In genomic region chr12:131960590-131961325, GRCh38 we compare ENCODE assay signal across 7 cellular contexts. TPM values are rescaled to one million over a fixed set of nuclear protein-coding genes. Genes with fewer than 3 reads are reported as not detected.
DNase-seq lines count a peak whose midpoint lies in the region; ATAC-seq, FAIRE-seq and TF ChIP-seq lines count a peak whose summit lies in the region.
"Not testable (repeated sequence)": the region's sequence is repeated elsewhere in the genome, so short reads cannot be mapped to it uniquely, and the experiment has no call there.

No MANE protein-coding gene starts in this region.

- not testable (repeated sequence) for H3K27me3 Mint-ChIP-seq in activated naive CD8-positive, alpha-beta T cell treated with anti-CD3 and anti-CD28 coated beads, Interleukin-2, amount 50 U/mL, for 24 hours; endodermal cell (ENCODE audit: insufficient read depth); nephron progenitor cell (ENCODE audit: low read depth, poor library complexity)

- not testable (repeated sequence) for H3K27me3 ChIP-seq in endodermal cell (ENCODE audit: control insufficient read depth, insufficient read depth, low read length, poor library complexity, severe bottlenecking); smooth muscle cell (ENCODE audit: low read depth)

- H3K36me3 Mint-ChIP-seq in activated naive CD8-positive, alpha-beta T cell treated with anti-CD3 and anti-CD28 coated beads, Interleukin-2, amount 50 U/mL, for 24 hours (ENCODE audit: low read depth), result peaks cover 24% of the 10 kb centered on the region
- H3K36me3 Mint-ChIP-seq in endodermal cell (ENCODE audit: low read depth) (peaks cover 20% of the 10 kb centered on the region), nephron progenitor cell (ENCODE audit: low read depth) (peaks cover 23% of the 10 kb centered on the region)

- H3K4me1 Mint-ChIP-seq in activated naive CD8-positive, alpha-beta T cell treated with anti-CD3 and anti-CD28 coated beads, Interleukin-2, amount 50 U/mL, for 24 hours, result peaks cover 68% of the 10 kb centered on the region
- H3K4me1 Mint-ChIP-seq in endodermal cell (peaks cover 20% of the 10 kb centered on the region), nephron progenitor cell (peaks cover 33% of the 10 kb centered on the region)

- not testable (repeated sequence) for H3F3A ChIP-seq in smooth muscle cell (ENCODE audit: low read depth)

- TF ChIP-seq CTCF in endodermal cell (conservative IDR thresholded peaks at IDR 0.05); kidney (IDR thresholded peaks at IDR 0.05; ENCODE audit: borderline replicate concordance, extremely low read depth, insufficient read depth); nephron progenitor cell (IDR thresholded peaks at IDR 0.05); smooth muscle cell (IDR thresholded peaks at IDR 0.05; ENCODE audit: borderline replicate concordance, insufficient read depth, poor library complexity, severe bottlenecking): not testable (repeated sequence)

- not testable (repeated sequence) for H3K4me2 ChIP-seq in smooth muscle cell

- WGBS in endodermal cell (ENCODE audit: insufficient coverage in 1 of 2, insufficient read length in 1 of 2), 2 experiments, result 94 to 100% methylated on average over 1 to 17 of the region's 30 CpGs
- WGBS in smooth muscle cell (ENCODE audit: low lambda C conversion rate), result 97% methylated on average over 14 of the region's 30 CpGs

- intact Hi-C loops in head of caudate nucleus (cut with DNase I); kidney (cut with DNase I): not testable (repeated sequence)

- H2AFZ ChIP-seq in smooth muscle cell (ENCODE audit: low read depth), result not testable (repeated sequence)

- not testable (repeated sequence) for H3K4me1 ChIP-seq in endodermal cell (ENCODE audit: control insufficient read depth, insufficient read depth, low read length); kidney (ENCODE audit: control insufficient read depth in 1 of 2, insufficient read depth in 1 of 2, low read depth in 1 of 2, low read length in 2 of 2); smooth muscle cell (ENCODE audit: low read depth)

- not testable (repeated sequence) for H3K9me3 ChIP-seq in endodermal cell (ENCODE audit: control insufficient read depth, low read length); kidney (ENCODE audit: control insufficient read depth in 1 of 2, low read length in 2 of 2); smooth muscle cell (replicated peaks; ENCODE audit: low read depth)

- H3K9me3 Mint-ChIP-seq in activated naive CD8-positive, alpha-beta T cell treated with anti-CD3 and anti-CD28 coated beads, Interleukin-2, amount 50 U/mL, for 24 hours; endodermal cell; nephron progenitor cell: not testable (repeated sequence)

- peaks cover 87% of the 10 kb centered on the region for H3K79me2 ChIP-seq in smooth muscle cell (ENCODE audit: low read depth)

- H3K27ac ChIP-seq in endodermal cell (ENCODE audit: low read depth, low read length); kidney (ENCODE audit: low read depth in 2 of 2, low read length in 2 of 2): not testable (repeated sequence)
- H3K27ac ChIP-seq in smooth muscle cell (ENCODE audit: low read depth), result peak overlapping the region; percentile 38

- peak overlapping the region; percentile 59 for H3K27ac Mint-ChIP-seq in activated naive CD8-positive, alpha-beta T cell treated with anti-CD3 and anti-CD28 coated beads, Interleukin-2, amount 50 U/mL, for 24 hours
- H3K27ac Mint-ChIP-seq in endodermal cell, result not testable (repeated sequence)
- peak overlapping the region; percentile 66 for H3K27ac Mint-ChIP-seq in nephron progenitor cell

- H4K20me1 ChIP-seq in smooth muscle cell (ENCODE audit: low read depth), result peaks cover 92% of the 10 kb centered on the region

- DNase-seq in activated naive CD8-positive, alpha-beta T cell treated with anti-CD3 and anti-CD28 coated beads, Interleukin-2, amount 50 U/mL, for 24 hours; nephron progenitor cell; smooth muscle cell (lab: John Stamatoyannopoulos, UW; ENCODE audit: unreplicated experiment); urothelium cell line (ENCODE audit: low spot score): not testable (repeated sequence)
- DNase-seq in endodermal cell (peak; percentile 21), head of caudate nucleus (peak in 22 of 42 donors; percentile 10 to 69 (median 44)), kidney (peak; percentile 44)

- H3K4me3 Mint-ChIP-seq in activated naive CD8-positive, alpha-beta T cell treated with anti-CD3 and anti-CD28 coated beads, Interleukin-2, amount 50 U/mL, for 24 hours; endodermal cell; nephron progenitor cell: not testable (repeated sequence)

- not testable (repeated sequence) for ATAC-seq in activated naive CD8-positive, alpha-beta T cell treated with anti-CD3 and anti-CD28 coated beads, Interleukin-2, amount 50 U/mL, for 24 hours

- not testable (repeated sequence) for FAIRE-seq in kidney (lab: Jason Lieb, UNC)
- FAIRE-seq in urothelium cell line (lab: Jason Lieb, UNC), result peak; percentile 79

- not testable (repeated sequence) for H3K9ac ChIP-seq in endodermal cell (ENCODE audit: extremely low read depth, low read length, poor library complexity, severe bottlenecking); kidney (ENCODE audit: low read length in 2 of 2); smooth muscle cell (ENCODE audit: low read depth)

- not testable (repeated sequence) for H3K4me3 ChIP-seq in endodermal cell (ENCODE audit: low read length); kidney (ENCODE audit: low read length in 2 of 2); smooth muscle cell

- peaks cover 31% of the 10 kb centered on the region for H3K36me3 ChIP-seq in endodermal cell (ENCODE audit: control insufficient read depth, insufficient read depth, low read length)
- not testable (repeated sequence) for H3K36me3 ChIP-seq in kidney (ENCODE audit: control insufficient read depth in 1 of 2, insufficient read depth in 2 of 2, low read length in 2 of 2); smooth muscle cell (ENCODE audit: low read depth)

RNA-seq across cellular contexts. Expression of gene EP400, which starts 11.0 kb away (rescaled TPM):
- total RNA-seq in endodermal cell (10 to 100 TPM; 64.7 to 78.3 TPM), kidney (44.7 TPM), smooth muscle cell (10.9 and 13.6 TPM in 2 replicates)
- polyA plus RNA-seq in endodermal cell (2013, experiment 1 of 2), result 42.4 TPM
- polyA plus RNA-seq in endodermal cell (2013, experiment 2 of 2), result 40.7 TPM
- polyA plus RNA-seq in kidney (ENCODE audit: insufficient read depth, low read depth, low replicate concordance) (7.5 TPM), smooth muscle cell (6.6 and 9.8 TPM in 2 replicates)

RNA-seq across cellular contexts. Expression of gene PUS1, which starts 31.7 kb away (rescaled TPM):
- total RNA-seq in endodermal cell (10 to 100 TPM; 37.3 to 56.7 TPM), kidney (28.8 TPM), smooth muscle cell (2.6 and 22.2 TPM in 2 replicates)
- 20.6 TPM for polyA plus RNA-seq in endodermal cell (2013, experiment 1 of 2)
- 15.2 TPM for polyA plus RNA-seq in endodermal cell (2013, experiment 2 of 2)
- polyA plus RNA-seq in kidney (ENCODE audit: insufficient read depth, low read depth, low replicate concordance) (16.1 TPM), smooth muscle cell (6.6 and 18.5 TPM in 2 replicates)
